20 cellular contexts compared by ENCODE assay signal in genomic region chr12:86148612-86149011, GRCh38.
A peak's percentile ranks its signal among the peaks of the same experiment; 100 is the strongest.
DNase-seq lines count a peak whose midpoint lies in the region; FAIRE-seq and TF ChIP-seq lines count a peak whose summit lies in the region.
"Had no signal": no experiment of that assay in that cellular context is flagged by ENCODE, and none has a peak within 500 bp of the region (broad histone marks: within the 10 kb centered on the region; RNA-seq: fewer than 3 reads in every experiment).

No MANE protein-coding gene starts in this region.

- H3K9ac ChIP-seq in SK-N-SH (no peak overlapping the region), astrocyte (ENCODE audit: low read length) (no peak overlapping the region)
- H3K9ac ChIP-seq: GM23248 had no signal

- FAIRE-seq in astrocyte (lab: Jason Lieb, UNC), result no peak
- FAIRE-seq: A204.1, D721Med, G401.6, GM12891, GM19239 had no signal

- H3K9me3 Mint-ChIP-seq in astrocyte (ENCODE audit: unreplicated experiment), result no peaks in the 10 kb centered on the region

- no peak overlapping the region for H2AFZ ChIP-seq in SK-N-SH (ENCODE audit: low read depth)
- H2AFZ ChIP-seq in astrocyte (ENCODE audit: low read depth, low read length), result no peak overlapping the region
- H2AFZ ChIP-seq: GM23248 had no signal

- DNase-seq in SK-N-SH, result no peak
- DNase-seq in astrocyte (ENCODE audit: low read depth), result peak; percentile 26
- DNase-seq in epithelial cell of esophagus (ENCODE audit: low read depth), result peak; percentile 34
- peak; percentile 46 for DNase-seq in iris pigment epithelial cell (ENCODE audit: low read depth)
- no peak for DNase-seq in dermis blood vessel endothelial cell
- no peak for DNase-seq in ascending aorta (ENCODE audit: low spot score in 2 of 2)
- no peak for DNase-seq in stimulated activated CD4-positive, alpha-beta T cell treated with anti-CD3 and anti-CD28 coated beads, Interleukin-2, amount 100 ng/mL, for 48 hours
- DNase-seq: ACHN; AML-193; Caco-2; CD4-positive, alpha-beta T cell; GM23248; HCEC 1CT had no signal

- H3K79me2 ChIP-seq in SK-N-SH (ENCODE audit: insufficient read depth) (no peaks in the 10 kb centered on the region), astrocyte (ENCODE audit: insufficient read depth, low read length) (no peaks in the 10 kb centered on the region)

- no peaks in the 10 kb centered on the region for H3K4me1 Mint-ChIP-seq in astrocyte (ENCODE audit: low read depth, unreplicated experiment)

- H3K36me3 ChIP-seq in SK-N-SH (replicated peaks in 1 of 2; ENCODE audit: control insufficient read depth in 1 of 2, insufficient read depth in 2 of 2, low read length in 1 of 2) (no peaks in the 10 kb centered on the region), astrocyte (ENCODE audit: insufficient read depth, low read length) (no peaks in the 10 kb centered on the region), ascending aorta (no peaks in the 10 kb centered on the region)

- no peak overlapping the region for H3K4me2 ChIP-seq in SK-N-SH
- H3K4me2 ChIP-seq in astrocyte (ENCODE audit: low read length), result no peak overlapping the region

- no peaks in the 10 kb centered on the region for H3K36me3 Mint-ChIP-seq in astrocyte (ENCODE audit: low read depth, unreplicated experiment)

- no peak for TF ChIP-seq CTCF in SK-N-SH (IDR thresholded peaks at IDR 0.05)
- TF ChIP-seq CTCF in astrocyte (IDR thresholded peaks at IDR 0.05; ENCODE audit: insufficient read depth, low read depth, low read length), result no peak
- no peak for TF ChIP-seq CTCF in epithelial cell of esophagus (IDR thresholded peaks at IDR 0.05; ENCODE audit: insufficient read depth, low read depth, low read length, missing control alignments)
- no peak for TF ChIP-seq CTCF in ascending aorta (IDR thresholded peaks at IDR 0.05)

- H3K9me2 ChIP-seq in SK-N-SH, result no peaks in the 10 kb centered on the region

- TF ChIP-seq RAD21 in SK-N-SH (IDR thresholded peaks at IDR 0.05; ENCODE audit: low read length), result no peak

- no peaks in the 10 kb centered on the region for H4K20me1 ChIP-seq in SK-N-SH (ENCODE audit: insufficient read depth)
- no peaks in the 10 kb centered on the region for H4K20me1 ChIP-seq in astrocyte (ENCODE audit: insufficient read depth, low read length)

- CTCF ChIA-PET in SK-N-SH (lab: Yijun Ruan, JAX), result interaction anchor here (0.6 kb wide), 1 partner anchor 566 kb away, joined by 3 read pairs; no protein-coding TSS in a partner anchor

- H3F3A ChIP-seq in SK-N-SH (replicated peaks; ENCODE audit: insufficient read depth), result no peaks in the 10 kb centered on the region

- intact Hi-C loops in ascending aorta (cut with DNase I), result no loop called here

- no peak overlapping the region for H3K27ac Mint-ChIP-seq in astrocyte (ENCODE audit: unreplicated experiment)
- H3K27ac Mint-ChIP-seq: CD4-positive, alpha-beta T cell had no signal

- POLR2A ChIA-PET in SK-N-SH (lab: Yijun Ruan, JAX), result no interaction called here

- H3K27ac ChIP-seq in SK-N-SH (ENCODE audit: low read depth in 2 of 2, low read length in 1 of 2) (no peak overlapping the region), astrocyte (ENCODE audit: low read depth, low read length) (no peak overlapping the region), ascending aorta (no peak overlapping the region)
- H3K27ac ChIP-seq: C4-2B, GM23248, HL-60 had no signal

- H3K27me3 Mint-ChIP-seq in astrocyte (ENCODE audit: low read depth, unreplicated experiment), result no peaks in the 10 kb centered on the region
- H3K27me3 Mint-ChIP-seq: CD4-positive, alpha-beta T cell had no signal

- no peak overlapping the region for H3K4me3 Mint-ChIP-seq in astrocyte (ENCODE audit: unreplicated experiment)
- H3K4me3 Mint-ChIP-seq: CD4-positive, alpha-beta T cell had no signal

- no peak for TF ChIP-seq EP300 in SK-N-SH (IDR thresholded peaks at IDR 0.05; ENCODE audit: borderline replicate concordance in 1 of 2, low read depth in 1 of 2, low read length in 1 of 2)

- no peak overlapping the region for H3K4me3 ChIP-seq in SK-N-SH (ENCODE audit: low read depth in 2 of 2, low read length in 1 of 2)
- H3K4me3 ChIP-seq in astrocyte (ENCODE audit: insufficient read depth, low read depth, low read length), result no peak overlapping the region
- H3K4me3 ChIP-seq in epithelial cell of esophagus (ENCODE audit: low read length), result no peak overlapping the region
- H3K4me3 ChIP-seq in ascending aorta, result no peak overlapping the region
- H3K4me3 ChIP-seq: GM23248 had no signal

- H3K27me3 ChIP-seq in SK-N-SH (ENCODE audit: insufficient read depth) (no peaks in the 10 kb centered on the region), astrocyte (ENCODE audit: insufficient read depth, low read length) (no peaks in the 10 kb centered on the region), ascending aorta (no peaks in the 10 kb centered on the region)

- H3K4me1 ChIP-seq in SK-N-SH (ENCODE audit: control insufficient read depth in 1 of 2, insufficient read depth in 2 of 2, low read depth in 1 of 2, low read length in 1 of 2) (peaks cover 0 to 10% of the 10 kb centered on the region in 2 experiments; a peak in 2 of 4 replicates), astrocyte (ENCODE audit: insufficient read depth, low read length) (no peaks in the 10 kb centered on the region), ascending aorta (no peaks in the 10 kb centered on the region)
- H3K4me1 ChIP-seq: Caco-2 had no signal

- H3K9me3 ChIP-seq in SK-N-SH (no peaks in the 10 kb centered on the region), astrocyte (ENCODE audit: insufficient read depth, low read depth, low read length) (no peaks in the 10 kb centered on the region), ascending aorta (no peaks in the 10 kb centered on the region)
- H3K9me3 ChIP-seq: Caco-2 had no signal

TF ChIP-seq in SK-N-SH, 30 proteins besides CTCF, POLR2A, EP300 and RAD21:
- no peak for TF ChIP-seq CHD2 (IDR thresholded peaks at IDR 0.05; ENCODE audit: low read length, partially characterized antibody)
- TF ChIP-seq NFIC (IDR thresholded peaks at IDR 0.05; ENCODE audit: borderline replicate concordance), result no peak
- TF ChIP-seq PBX3 (IDR thresholded peaks at IDR 0.05), result 0 out of 2 replicates have a peak, but pooled peaks have one; percentile 10
- no peak for TF ChIP-seq MAX (IDR thresholded peaks at IDR 0.05; ENCODE audit: low read depth)
- TF ChIP-seq RFX5 (IDR thresholded peaks at IDR 0.05; ENCODE audit: low read length), result no peak

Comparison
In these comparisons a context has a peak if more than half of its experiments do, and no peak if none do; other contexts are left out.
1. DNase-seq: peak in astrocyte (single experiment), epithelial cell of esophagus (single experiment) and iris pigment epithelial cell (single experiment); none in SK-N-SH (single experiment), dermis blood vessel endothelial cell (single experiment), ascending aorta (0 of 2) and stimulated activated CD4-positive, alpha-beta T cell treated with anti-CD3 and anti-CD28 coated beads, Interleukin-2, amount 100 ng/mL, for 48 hours (0 of 2).